In genomic region chr3:82496890-82497560, GRCh38 we compare ENCODE assay signal across 11 cellular contexts.
DNase-seq lines count a peak whose midpoint lies in the region; ATAC-seq and TF ChIP-seq lines count a peak whose summit lies in the region.
"Had no signal": no experiment of that assay in that cellular context is flagged by ENCODE, and none has a peak within 500 bp of the region (broad histone marks: within the 10 kb centered on the region; RNA-seq: fewer than 3 reads in every experiment).

No MANE protein-coding gene starts in this region.

- no peaks in the 10 kb centered on the region for H3K36me3 ChIP-seq in WERI-Rb-1
- H3K36me3 ChIP-seq: sigmoid colon had no signal

- TF ChIP-seq EP300 in Ishikawa (IDR thresholded peaks at IDR 0.05; ENCODE audit: borderline replicate concordance): no peak

- peaks cover 16% of the 10 kb centered on the region for H3K9me3 Mint-ChIP-seq in activated naive CD8-positive, alpha-beta T cell treated with anti-CD3 and anti-CD28 coated beads, Interleukin-2, amount 50 U/mL, for 24 hours
- H3K9me3 Mint-ChIP-seq: brain had no signal

- in situ Hi-C loops in G401 (cut with HindIII; ENCODE audit: low sequenced_read_pairs): no loop called here

- H3K4me3 Mint-ChIP-seq in activated naive CD8-positive, alpha-beta T cell treated with anti-CD3 and anti-CD28 coated beads, Interleukin-2, amount 50 U/mL, for 24 hours: no peak overlapping the region
- H3K4me3 Mint-ChIP-seq: brain had no signal

- no peaks in the 10 kb centered on the region for H3K4me1 Mint-ChIP-seq in activated naive CD8-positive, alpha-beta T cell treated with anti-CD3 and anti-CD28 coated beads, Interleukin-2, amount 50 U/mL, for 24 hours
- H3K4me1 Mint-ChIP-seq: brain had no signal

- ATAC-seq in GM18519 (IDR thresholded peaks at IDR 0.05; ENCODE audit: low FRiP score, unreplicated experiment): no peak
- ATAC-seq in activated naive CD8-positive, alpha-beta T cell treated with anti-CD3 and anti-CD28 coated beads, Interleukin-2, amount 50 U/mL, for 24 hours: no peak

- no peaks in the 10 kb centered on the region for H3K27me3 Mint-ChIP-seq in activated naive CD8-positive, alpha-beta T cell treated with anti-CD3 and anti-CD28 coated beads, Interleukin-2, amount 50 U/mL, for 24 hours

- no peaks in the 10 kb centered on the region for H3K36me3 Mint-ChIP-seq in activated naive CD8-positive, alpha-beta T cell treated with anti-CD3 and anti-CD28 coated beads, Interleukin-2, amount 50 U/mL, for 24 hours (ENCODE audit: low read depth)
- H3K36me3 Mint-ChIP-seq: brain had no signal

- H3K27ac Mint-ChIP-seq in activated naive CD8-positive, alpha-beta T cell treated with anti-CD3 and anti-CD28 coated beads, Interleukin-2, amount 50 U/mL, for 24 hours: no peak overlapping the region
- H3K27ac Mint-ChIP-seq: brain had no signal

- no peak overlapping the region for H3K4me3 ChIP-seq in WERI-Rb-1 (ENCODE audit: low read depth, low read length)
- H3K4me3 ChIP-seq: sigmoid colon had no signal

- H3K27me3 ChIP-seq in WERI-Rb-1 (ENCODE audit: insufficient read depth, low read depth, severe bottlenecking): no peaks in the 10 kb centered on the region
- H3K27me3 ChIP-seq: sigmoid colon had no signal

- TF ChIP-seq RAD21 in Ishikawa (IDR thresholded peaks at IDR 0.05; ENCODE audit: low read depth): peak; percentile 41; the same call in 1 of the 2 replicates

- no peaks in the 10 kb centered on the region for H3K9me3 ChIP-seq in WERI-Rb-1 (ENCODE audit: severe bottlenecking)
- H3K9me3 ChIP-seq: sigmoid colon had no signal

- peak; percentile 5 for DNase-seq in G401 (ENCODE audit: low spot score)
- peak; percentile 49 for DNase-seq in WERI-Rb-1
- DNase-seq in medulla oblongata (ENCODE audit: extremely low spot score): peak; percentile 11
- DNase-seq in activated T-cell treated with anti-CD3 and anti-CD28 coated beads, Interleukin-2, amount 50 U/mL, for 48 hours: no peak
- no peak for DNase-seq in activated naive CD8-positive, alpha-beta T cell treated with anti-CD3 and anti-CD28 coated beads, Interleukin-2, amount 50 U/mL, for 24 hours
- no peak for DNase-seq in NCI-H187 treated with DMSO at 0.1 percent for 48 hours (lab: John Stamatoyannopoulos, UW)
- DNase-seq: activated T-cell treated with anti-CD3 and anti-CD28 coated beads for 4 hours, sigmoid colon had no signal

- TF ChIP-seq CTCF in WERI-Rb-1 (IDR thresholded peaks at IDR 0.05; ENCODE audit: low read depth, low read length): peak; percentile 68

- no peak overlapping the region for H3K27ac ChIP-seq in WERI-Rb-1
- H3K27ac ChIP-seq: sigmoid colon had no signal

TF ChIP-seq in Ishikawa, 13 proteins besides CTCF, POLR2A, EP300 and RAD21:
- TF ChIP-seq, protein P1, sequence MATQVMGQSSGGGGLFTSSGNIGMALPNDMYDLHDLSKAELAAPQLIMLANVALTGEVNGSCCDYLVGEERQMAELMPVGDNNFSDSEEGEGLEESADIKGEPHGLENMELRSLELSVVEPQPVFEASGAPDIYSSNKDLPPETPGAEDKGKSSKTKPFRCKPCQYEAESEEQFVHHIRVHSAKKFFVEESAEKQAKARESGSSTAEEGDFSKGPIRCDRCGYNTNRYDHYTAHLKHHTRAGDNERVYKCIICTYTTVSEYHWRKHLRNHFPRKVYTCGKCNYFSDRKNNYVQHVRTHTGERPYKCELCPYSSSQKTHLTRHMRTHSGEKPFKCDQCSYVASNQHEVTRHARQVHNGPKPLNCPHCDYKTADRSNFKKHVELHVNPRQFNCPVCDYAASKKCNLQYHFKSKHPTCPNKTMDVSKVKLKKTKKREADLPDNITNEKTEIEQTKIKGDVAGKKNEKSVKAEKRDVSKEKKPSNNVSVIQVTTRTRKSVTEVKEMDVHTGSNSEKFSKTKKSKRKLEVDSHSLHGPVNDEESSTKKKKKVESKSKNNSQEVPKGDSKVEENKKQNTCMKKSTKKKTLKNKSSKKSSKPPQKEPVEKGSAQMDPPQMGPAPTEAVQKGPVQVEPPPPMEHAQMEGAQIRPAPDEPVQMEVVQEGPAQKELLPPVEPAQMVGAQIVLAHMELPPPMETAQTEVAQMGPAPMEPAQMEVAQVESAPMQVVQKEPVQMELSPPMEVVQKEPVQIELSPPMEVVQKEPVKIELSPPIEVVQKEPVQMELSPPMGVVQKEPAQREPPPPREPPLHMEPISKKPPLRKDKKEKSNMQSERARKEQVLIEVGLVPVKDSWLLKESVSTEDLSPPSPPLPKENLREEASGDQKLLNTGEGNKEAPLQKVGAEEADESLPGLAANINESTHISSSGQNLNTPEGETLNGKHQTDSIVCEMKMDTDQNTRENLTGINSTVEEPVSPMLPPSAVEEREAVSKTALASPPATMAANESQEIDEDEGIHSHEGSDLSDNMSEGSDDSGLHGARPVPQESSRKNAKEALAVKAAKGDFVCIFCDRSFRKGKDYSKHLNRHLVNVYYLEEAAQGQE (IDR thresholded peaks at IDR 0.05; ENCODE audit: low read depth): no peak
- no peak for TF ChIP-seq CREB1 (IDR thresholded peaks at IDR 0.05; ENCODE audit: low read depth)
- no peak for TF ChIP-seq CEBPB (IDR thresholded peaks at IDR 0.05)
- no peak for TF ChIP-seq ZBTB7A (IDR thresholded peaks at IDR 0.05; ENCODE audit: low read depth)
- no peak for TF ChIP-seq TAF1 (IDR thresholded peaks at IDR 0.05; ENCODE audit: low read depth)
- no peak for TF ChIP-seq FOXM1 (IDR thresholded peaks at IDR 0.05; ENCODE audit: borderline replicate concordance, low read depth)
- no peak for TF ChIP-seq TCF12 (IDR thresholded peaks at IDR 0.05; ENCODE audit: low read depth)
- no peak for TF ChIP-seq YY1 (IDR thresholded peaks at IDR 0.05; ENCODE audit: low read depth)
- no peak for TF ChIP-seq USF1 (IDR thresholded peaks at IDR 0.05)

Comparison
In these comparisons a context has a peak if more than half of its experiments do, and no peak if none do; other contexts are left out.
1. DNase-seq: peak in G401 (single experiment), WERI-Rb-1 (single experiment) and medulla oblongata (single experiment); none in activated T-cell treated with anti-CD3 and anti-CD28 coated beads, Interleukin-2, amount 50 U/mL, for 48 hours (0 of 2), activated naive CD8-positive, alpha-beta T cell treated with anti-CD3 and anti-CD28 coated beads, Interleukin-2, amount 50 U/mL, for 24 hours (single experiment) and NCI-H187 treated with DMSO at 0.1 percent for 48 hours (single experiment).